Comparison of ENCODE assay signal across 18 cellular contexts in genomic region chr2:119486886-119487285, GRCh38. TPM values are rescaled to one million over a fixed set of nuclear protein-coding genes. Genes with fewer than 3 reads are reported as not detected.
DNase-seq lines count a peak whose midpoint lies in the region; ATAC-seq and TF ChIP-seq lines count a peak whose summit lies in the region.
"Had no signal": no experiment of that assay in that cellular context is flagged by ENCODE, and none has a peak within 500 bp of the region (broad histone marks: within the 10 kb centered on the region; RNA-seq: fewer than 3 reads in every experiment).

No MANE protein-coding gene starts in this region.

- no peak overlapping the region for H3K27ac ChIP-seq in dorsolateral prefrontal cortex
- H3K27ac ChIP-seq: brain microvascular endothelial cell, spleen, VCaP had no signal

- no peaks in the 10 kb centered on the region for H3K27me3 Mint-ChIP-seq in activated naive CD8-positive, alpha-beta T cell treated with anti-CD3 and anti-CD28 coated beads, Interleukin-2, amount 50 U/mL, for 24 hours

- no peak overlapping the region for H3K4me3 ChIP-seq in HAP-1
- no peak overlapping the region for H3K4me3 ChIP-seq in dorsolateral prefrontal cortex
- H3K4me3 ChIP-seq: spleen had no signal

- no peak for TF ChIP-seq CTCF in omental fat pad (IDR thresholded peaks at IDR 0.05)
- no peak for TF ChIP-seq CTCF in dorsolateral prefrontal cortex (IDR thresholded peaks at IDR 0.05 in 54 of 56, conservative IDR thresholded peaks at IDR 0.05 in 2 of 56; ENCODE audit: low read depth in 1 of 56, partially characterized antibody in 56 of 56)

- in situ Hi-C loops in ACHN (cut with HindIII; ENCODE audit: low pct_ligation_motif_present, low pct_unique_long_range_greater_than_20kb, low sequenced_read_pairs), result no loop called here
- in situ Hi-C loops in HAP-1 (cut with MboI; ENCODE audit: low sequenced_read_pairs), result no loop called here

- H3K4me1 ChIP-seq in HAP-1, result no peaks in the 10 kb centered on the region; the same call in 1 of the 2 replicates

- no peaks in the 10 kb centered on the region for H3K4me1 Mint-ChIP-seq in activated naive CD8-positive, alpha-beta T cell treated with anti-CD3 and anti-CD28 coated beads, Interleukin-2, amount 50 U/mL, for 24 hours
- H3K4me1 Mint-ChIP-seq: stimulated activated naive CD8-positive, alpha-beta T cell treated with anti-CD3 and anti-CD28 coated beads, Interleukin-15, amount 100 ng/mL, for 72 hours had no signal

- peak; percentile 33 for ATAC-seq in omental fat pad (ENCODE audit: low FRiP score)
- no peak for ATAC-seq in activated naive CD8-positive, alpha-beta T cell treated with anti-CD3 and anti-CD28 coated beads, Interleukin-2, amount 50 U/mL, for 24 hours
- ATAC-seq: PC-3; stimulated activated naive CD8-positive, alpha-beta T cell treated with anti-CD3 and anti-CD28 coated beads, Interleukin-15, amount 100 ng/mL, for 72 hours had no signal

- no peak overlapping the region for H3K27ac Mint-ChIP-seq in activated naive CD8-positive, alpha-beta T cell treated with anti-CD3 and anti-CD28 coated beads, Interleukin-2, amount 50 U/mL, for 24 hours

- no peaks in the 10 kb centered on the region for H3K36me3 ChIP-seq in HAP-1 (replicated peaks)
- H3K36me3 ChIP-seq: brain microvascular endothelial cell, spleen had no signal

- H3K27me3 ChIP-seq in HAP-1 (ENCODE audit: low read depth) (no peaks in the 10 kb centered on the region), dorsolateral prefrontal cortex (no peaks in the 10 kb centered on the region)

- H3K9me3 Mint-ChIP-seq in activated naive CD8-positive, alpha-beta T cell treated with anti-CD3 and anti-CD28 coated beads, Interleukin-2, amount 50 U/mL, for 24 hours, result no peaks in the 10 kb centered on the region
- H3K9me3 Mint-ChIP-seq: stimulated activated naive CD8-positive, alpha-beta T cell treated with anti-CD3 and anti-CD28 coated beads, Interleukin-15, amount 100 ng/mL, for 72 hours had no signal

- no peaks in the 10 kb centered on the region for H3K9me3 ChIP-seq in HAP-1
- H3K9me3 ChIP-seq: spleen had no signal

- DNase-seq in ACHN (peak; percentile 86), M059J (ENCODE audit: low read depth) (peak; percentile 78), glomerular visceral epithelial cell (ENCODE audit: extremely low spot score) (peak; percentile 84), omental fat pad (ENCODE audit: low spot score) (no peak), HAP-1 (ENCODE audit: low spot score in 2 of 2) (no peak), dorsolateral prefrontal cortex (no peak), globus pallidus (ENCODE audit: low spot score) (no peak)
- DNase-seq in activated naive CD8-positive, alpha-beta T cell treated with anti-CD3 and anti-CD28 coated beads, Interleukin-2, amount 50 U/mL, for 24 hours, result no peak
- DNase-seq: activated CD8-positive, alpha-beta memory T cell treated with anti-CD3 and anti-CD28 coated beads for 24 hours; brain microvascular endothelial cell; DMS79; Kasumi-1; NCI-H2029; NCI-H526 treated with DMSO at 0.1 percent for 48 hours; PC-3; spleen; stimulated activated naive CD8-positive, alpha-beta T cell treated with anti-CD3 and anti-CD28 coated beads, Interleukin-15, amount 100 ng/mL, for 72 hours had no signal

- intact Hi-C loops in dorsolateral prefrontal cortex (cut with DNase I), result no loop called here

- H3K36me3 Mint-ChIP-seq in activated naive CD8-positive, alpha-beta T cell treated with anti-CD3 and anti-CD28 coated beads, Interleukin-2, amount 50 U/mL, for 24 hours (ENCODE audit: low read depth), result no peaks in the 10 kb centered on the region

- no peak overlapping the region for H3K4me3 Mint-ChIP-seq in activated naive CD8-positive, alpha-beta T cell treated with anti-CD3 and anti-CD28 coated beads, Interleukin-2, amount 50 U/mL, for 24 hours
- H3K4me3 Mint-ChIP-seq: stimulated activated naive CD8-positive, alpha-beta T cell treated with anti-CD3 and anti-CD28 coated beads, Interleukin-15, amount 100 ng/mL, for 72 hours had no signal

RNA-seq across cellular contexts. Expression of gene SCTR, which starts 37.4 kb away (rescaled TPM):
- total RNA-seq in M059J (2014; rRNA removed; shearing (Covaris generic)), result not detected in 2 replicates
- not detected for total RNA-seq in omental fat pad
- 1 to 10 TPM in 23 of 120 experiments, under 1 TPM in 54, not detected in 43; 0.25 to 2.4 (median 0.74) TPM for total RNA-seq in dorsolateral prefrontal cortex
- total RNA-seq: PC-3 had no signal

RNA-seq across cellular contexts. Expression of gene TMEM37, which starts 55.2 kb away (rescaled TPM):
- not detected in 2 replicates for total RNA-seq in M059J (2014; rRNA removed; shearing (Covaris generic))
- total RNA-seq in omental fat pad (10 to 100 TPM; 11.3 to 27.8 (median 25.9) TPM), dorsolateral prefrontal cortex (1 to 10 TPM in 55 of 120 experiments, under 1 TPM in 50, not detected in 15; 0.27 to 4.1 (median 1.0) TPM)

RNA-seq across cellular contexts. Expression of gene CFAP221, which starts 57.4 kb away (rescaled TPM):
- total RNA-seq in M059J (2014; rRNA removed; shearing (Covaris generic)), result 0.12 TPM in 1 of 2 replicates, not detected in the other
- 1 to 10 TPM in 3 of 4 donors, not detected in 1; 1.2 to 1.7 (median 1.3) TPM for total RNA-seq in omental fat pad
- 10 to 100 TPM; 15.0 to 58.0 (median 33.8) TPM for total RNA-seq in dorsolateral prefrontal cortex
- total RNA-seq: PC-3 had no signal

Comparison
In these comparisons a context has a peak if more than half of its experiments do, and no peak if none do; other contexts are left out.
1. DNase-seq: peak in ACHN (single experiment), M059J (single experiment) and glomerular visceral epithelial cell (single experiment); none in omental fat pad (single experiment), activated naive CD8-positive, alpha-beta T cell treated with anti-CD3 and anti-CD28 coated beads, Interleukin-2, amount 50 U/mL, for 24 hours (single experiment), HAP-1 (0 of 2), dorsolateral prefrontal cortex (0 of 10) and globus pallidus (single experiment).
2. RNA of gene CFAP221, which starts 57.4 kb away (total RNA-seq): 15.0 to 58.0 TPM in dorsolateral prefrontal cortex; 1.2 to 1.7 TPM in omental fat pad and 0.12 TPM in M059J; every median in the first group is over 4 times any median in the second.